10 cellular contexts compared by ENCODE assay signal in genomic region chr11:60971520-60971919, GRCh38. TPM values are rescaled to one million over a fixed set of nuclear protein-coding genes. Genes with fewer than 3 reads are reported as not detected.
A peak's percentile ranks its signal among the peaks of the same experiment; 100 is the strongest.
DNase-seq lines count a peak whose midpoint lies in the region; TF ChIP-seq lines count a peak whose summit lies in the region.
"Had no signal": no experiment of that assay in that cellular context is flagged by ENCODE, and none has a peak within 500 bp of the region (broad histone marks: within the 10 kb centered on the region; RNA-seq: fewer than 3 reads in every experiment).

A gene with protein sequence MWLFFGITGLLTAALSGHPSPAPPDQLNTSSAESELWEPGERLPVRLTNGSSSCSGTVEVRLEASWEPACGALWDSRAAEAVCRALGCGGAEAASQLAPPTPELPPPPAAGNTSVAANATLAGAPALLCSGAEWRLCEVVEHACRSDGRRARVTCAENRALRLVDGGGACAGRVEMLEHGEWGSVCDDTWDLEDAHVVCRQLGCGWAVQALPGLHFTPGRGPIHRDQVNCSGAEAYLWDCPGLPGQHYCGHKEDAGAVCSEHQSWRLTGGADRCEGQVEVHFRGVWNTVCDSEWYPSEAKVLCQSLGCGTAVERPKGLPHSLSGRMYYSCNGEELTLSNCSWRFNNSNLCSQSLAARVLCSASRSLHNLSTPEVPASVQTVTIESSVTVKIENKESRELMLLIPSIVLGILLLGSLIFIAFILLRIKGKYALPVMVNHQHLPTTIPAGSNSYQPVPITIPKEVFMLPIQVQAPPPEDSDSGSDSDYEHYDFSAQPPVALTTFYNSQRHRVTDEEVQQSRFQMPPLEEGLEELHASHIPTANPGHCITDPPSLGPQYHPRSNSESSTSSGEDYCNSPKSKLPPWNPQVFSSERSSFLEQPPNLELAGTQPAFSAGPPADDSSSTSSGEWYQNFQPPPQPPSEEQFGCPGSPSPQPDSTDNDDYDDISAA (plus strand): TSS chr11:60971680. CDS start chr11:60971866, 186 bp downstream.

- H3K36me3 Mint-ChIP-seq in stimulated activated naive CD8-positive, alpha-beta T cell treated with anti-CD3 and anti-CD28 coated beads, Interleukin-15, Interleukin-2, amounts not matched to agents 100 ng/mL and 50 ng/mL, for 24 hours (ENCODE audit: low read depth), result peaks cover 39% of the 10 kb centered on the region
- no peaks in the 10 kb centered on the region for H3K36me3 Mint-ChIP-seq in Calu3 (ENCODE audit: insufficient read depth, unreplicated experiment)

- intact Hi-C loops in esophagus squamous epithelium (cut with DNase I), result no loop called here
- intact Hi-C loops in Calu3 (cut with micrococcal nuclease; ENCODE audit: unreplicated experiment), result loop anchor here (2.0 kb wide), 1 partner anchor 157 kb away; no protein-coding TSS in a partner anchor

- no peak within 1 kb of the TSS for H3K4me3 ChIP-seq in NB4 (ENCODE audit: low read depth, low read length)
- peak within 1 kb of the TSS; percentile 11 to 51 (median 26) for H3K4me3 ChIP-seq in esophagus squamous epithelium

- peak within 1 kb of the TSS; percentile 98 for H3K27ac Mint-ChIP-seq in stimulated activated naive CD8-positive, alpha-beta T cell treated with anti-CD3 and anti-CD28 coated beads, Interleukin-15, Interleukin-2, amounts not matched to agents 100 ng/mL and 50 ng/mL, for 24 hours
- no peak within 1 kb of the TSS for H3K27ac Mint-ChIP-seq in Calu3 (ENCODE audit: unreplicated experiment)

- POLR2A ChIA-PET in activated CD8-positive, alpha-beta memory T cell treated with anti-CD3 and anti-CD28 coated beads for 36 hours (lab: Charles Lee), result interaction anchor here (0.7 to 2.0 kb wide), 7 partner anchors 23 to 158 kb away, joined by 3 to 15 read pairs (median 3); no protein-coding TSS in a partner anchor

- H3K27me3 ChIP-seq in esophagus squamous epithelium, result no peaks in the 10 kb centered on the region

- peaks cover 0 to 3% (median 0%) of the 10 kb centered on the region in 3 donors for H3K9me3 ChIP-seq in esophagus squamous epithelium

- 75 to 79% methylated on average over 13 to 15 of the region's 16 CpGs for WGBS in esophagus squamous epithelium, 2 donors

- no peaks in the 10 kb centered on the region for H3K9me3 Mint-ChIP-seq in stimulated activated naive CD8-positive, alpha-beta T cell treated with anti-CD3 and anti-CD28 coated beads, Interleukin-15, Interleukin-2, amounts not matched to agents 100 ng/mL and 50 ng/mL, for 24 hours
- peaks cover 7% of the 10 kb centered on the region for H3K9me3 Mint-ChIP-seq in Calu3 (ENCODE audit: low read depth, unreplicated experiment)

- H3K4me3 Mint-ChIP-seq in stimulated activated naive CD8-positive, alpha-beta T cell treated with anti-CD3 and anti-CD28 coated beads, Interleukin-15, Interleukin-2, amounts not matched to agents 100 ng/mL and 50 ng/mL, for 24 hours, result peak within 1 kb of the TSS; percentile 91
- H3K4me3 Mint-ChIP-seq in Calu3 (ENCODE audit: low read depth, unreplicated experiment), result no peak within 1 kb of the TSS

- DNase-seq in NB4 (ENCODE audit: low read depth), result peak; percentile 44
- DNase-seq in esophagus squamous epithelium (lab: John Stamatoyannopoulos, UW), result no peak
- DNase-seq in NCI-H345 (lab: John Stamatoyannopoulos, UW), result no peak
- DNase-seq in SW480 (ENCODE audit: low spot score), result no peak
- DNase-seq in NAMALWA (ENCODE audit: low spot score), result no peak
- no peak for DNase-seq in Calu3
- DNase-seq: NCI-H2171 treated with DMSO at 0.1 percent for 48 hours had no signal

- TF ChIP-seq POLR2A in NB4 (IDR thresholded peaks at IDR 0.05; ENCODE audit: extremely low read depth, insufficient read length) (no peak), esophagus squamous epithelium (IDR thresholded peaks at IDR 0.05) (peak in 1 of 4 donors; percentile 40)

- H3K27ac ChIP-seq in esophagus squamous epithelium, result peak within 1 kb of the TSS; percentile 39 to 50 (median 44)

- no peaks in the 10 kb centered on the region for H3K36me3 ChIP-seq in esophagus squamous epithelium

- TF ChIP-seq CTCF in NB4 (IDR thresholded peaks at IDR 0.05; ENCODE audit: low read depth, low read length), result no peak
- no peak for TF ChIP-seq CTCF in esophagus squamous epithelium (IDR thresholded peaks at IDR 0.05)
- no peak for TF ChIP-seq CTCF in Calu3 (IDR thresholded peaks at IDR 0.05; ENCODE audit: unreplicated experiment)

- CTCF ChIA-PET in activated CD8-positive, alpha-beta memory T cell treated with anti-CD3 and anti-CD28 coated beads for 36 hours (lab: Charles Lee), result interaction anchor here (0.8 to 4.9 kb wide), 11 partner anchors 8 to 216 kb away, joined by 3 to 30 read pairs (median 7); no protein-coding TSS in a partner anchor
- CTCF ChIA-PET in Calu3 (lab: Charles Lee), result no interaction called here

- H3K4me1 Mint-ChIP-seq in stimulated activated naive CD8-positive, alpha-beta T cell treated with anti-CD3 and anti-CD28 coated beads, Interleukin-15, Interleukin-2, amounts not matched to agents 100 ng/mL and 50 ng/mL, for 24 hours (ENCODE audit: low read depth), result peaks cover 37% of the 10 kb centered on the region
- no peaks in the 10 kb centered on the region for H3K4me1 Mint-ChIP-seq in Calu3 (ENCODE audit: low read depth, unreplicated experiment)

- H3K4me1 ChIP-seq in esophagus squamous epithelium, result peaks cover 0 to 17% (median 0%) of the 10 kb centered on the region in 3 donors

- BruUV-seq in Calu3 (replicated peaks; lab: Mats Ljungman, UMichigan), result no TSS peak

- H3K27me3 Mint-ChIP-seq in stimulated activated naive CD8-positive, alpha-beta T cell treated with anti-CD3 and anti-CD28 coated beads, Interleukin-15, Interleukin-2, amounts not matched to agents 100 ng/mL and 50 ng/mL, for 24 hours, result no peaks in the 10 kb centered on the region
- H3K27me3 Mint-ChIP-seq in Calu3 (ENCODE audit: unreplicated experiment), result peaks cover 43% of the 10 kb centered on the region

RNA-seq across cellular contexts. Expression of the gene that starts here (rescaled TPM):
- 100 to 1,000 TPM; 209 to 212 TPM for total RNA-seq in activated CD8-positive, alpha-beta memory T cell treated with anti-CD3 and anti-CD28 coated beads for 36 hours
- total RNA-seq in esophagus squamous epithelium, result 1 to 10 TPM in 3 of 4 donors, under 1 TPM in 1; 0.79 to 4.4 (median 1.4) TPM
- total RNA-seq in Calu3 (2022), result 0.26 and 0.34 TPM in 2 replicates
- total RNA-seq: G401 had no signal

Comparison
In these comparisons a context has a peak if more than half of its experiments do, and no peak if none do; other contexts are left out.
1. RNA of the gene that starts here (total RNA-seq): 209 to 212 TPM in activated CD8-positive, alpha-beta memory T cell treated with anti-CD3 and anti-CD28 coated beads for 36 hours; 0.79 to 4.4 TPM in esophagus squamous epithelium and 0.26 to 0.34 TPM in Calu3; every median in the first group is over 10 times any median in the second.